ENCODE assay signal across 1 cellular context in the genomic region with DNA sequence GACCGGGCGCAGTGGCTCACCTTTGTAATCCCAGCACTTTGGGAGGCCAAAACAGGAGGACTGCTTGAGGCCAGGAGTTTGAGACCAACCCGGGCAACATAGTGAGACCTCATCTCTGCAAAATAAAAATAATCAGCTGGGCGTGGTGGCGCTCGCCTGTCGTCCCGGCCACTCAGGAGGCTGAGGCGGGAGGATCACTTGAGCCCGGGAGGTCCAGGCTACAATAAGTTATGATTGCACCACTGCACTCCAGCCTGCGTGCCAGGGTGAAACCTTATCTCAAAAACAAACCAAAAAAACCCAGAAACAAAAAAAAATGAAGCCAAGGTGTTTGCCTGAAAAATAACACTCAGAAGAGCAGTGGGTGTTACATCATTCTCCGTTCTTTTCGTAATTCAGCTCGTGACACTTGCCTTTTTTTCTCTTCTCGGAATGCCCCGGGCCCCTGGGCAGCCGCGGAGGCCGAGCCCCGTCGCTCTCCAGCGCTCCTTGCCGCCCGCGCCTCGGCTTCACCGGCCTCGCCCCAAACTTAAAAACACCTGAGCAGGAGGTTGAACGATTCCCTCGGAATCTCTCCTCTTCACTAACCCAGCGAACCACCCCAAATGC.
TF ChIP-seq lines count a peak whose summit lies in the region.

No MANE protein-coding gene starts in this region.

TF ChIP-seq in HepG2, 621 proteins besides CTCF, POLR2A, EP300 and RAD21 (continued from another document and continues in another):
- TF ChIP-seq FOXC1 (CRISPR knock-in tag; IDR thresholded peaks at IDR 0.05; ENCODE audit: borderline replicate concordance) (no peak), TMF1 (CRISPR knock-in tag; IDR thresholded peaks at IDR 0.05; ENCODE audit: low read depth) (no peak), ZNF337 (CRISPR knock-in tag; IDR thresholded peaks at IDR 0.05; ENCODE audit: borderline replicate concordance, low read depth) (0 out of 2 replicates have a peak, but pooled peaks have one; percentile 8), MBD4 (IDR thresholded peaks at IDR 0.05; ENCODE audit: borderline replicate concordance, low read length) (0 out of 2 replicates have a peak, but pooled peaks have one; percentile 16), ZNF446 (CRISPR knock-in tag; IDR thresholded peaks at IDR 0.05) (no peak), ZNF549 (CRISPR knock-in tag; IDR thresholded peaks at IDR 0.05) (no peak), ZFP90 (CRISPR knock-in tag; IDR thresholded peaks at IDR 0.05; ENCODE audit: borderline replicate concordance) (peak; percentile 15; the same call in 1 of the 2 replicates), FOXA3 (CRISPR knock-in tag; IDR thresholded peaks at IDR 0.05) (0 out of 2 replicates have a peak, but pooled peaks have one; percentile 13), ZNF124 (CRISPR knock-in tag; IDR thresholded peaks at IDR 0.05) (no peak), ZNF296 (CRISPR knock-in tag; conservative IDR thresholded peaks at IDR 0.05) (no peak), SRSF1 (optimal IDR thresholded peaks at IDR 0.05; ENCODE audit: low read depth, low read length) (peak; percentile 21), PRMT3 (CRISPR knock-in tag; IDR thresholded peaks at IDR 0.05; ENCODE audit: borderline replicate concordance, low read depth) (no peak), RFXAP (CRISPR knock-in tag; IDR thresholded peaks at IDR 0.05; ENCODE audit: borderline replicate concordance) (no peak), PHF8 (CRISPR knock-in tag; IDR thresholded peaks at IDR 0.05) (no peak), ZFYVE20 (CRISPR knock-in tag; IDR thresholded peaks at IDR 0.05; ENCODE audit: borderline replicate concordance, low read depth) (no peak), RARG (CRISPR knock-in tag; IDR thresholded peaks at IDR 0.05; ENCODE audit: low read depth) (no peak), ZNF253 (CRISPR knock-in tag; IDR thresholded peaks at IDR 0.05; ENCODE audit: borderline replicate concordance) (0 out of 2 replicates have a peak, but pooled peaks have one; percentile 16), SOX6 (IDR thresholded peaks at IDR 0.05) (no peak), SOX6 (CRISPR knock-in tag; IDR thresholded peaks at IDR 0.05) (no peak), CCDC6 (CRISPR knock-in tag; IDR thresholded peaks at IDR 0.05) (peak; percentile 24; the same call in 1 of the 2 replicates), ZNF230 (CRISPR knock-in tag; IDR thresholded peaks at IDR 0.05) (no peak), EEA1 (CRISPR knock-in tag; IDR thresholded peaks at IDR 0.05; ENCODE audit: borderline replicate concordance) (no peak), SKI (IDR thresholded peaks at IDR 0.05; ENCODE audit: partially characterized antibody) (no peak), DR1 (CRISPR knock-in tag; IDR thresholded peaks at IDR 0.05) (no peak), ZNF333 (CRISPR knock-in tag; IDR thresholded peaks at IDR 0.05; ENCODE audit: borderline replicate concordance) (no peak), GZF1 (CRISPR knock-in tag; IDR thresholded peaks at IDR 0.05) (no peak), ZMYM4 (CRISPR knock-in tag; IDR thresholded peaks at IDR 0.05) (no peak), RBM22 (optimal IDR thresholded peaks at IDR 0.05; ENCODE audit: low read length) (no peak), NR2F6 (IDR thresholded peaks at IDR 0.05) (0 out of 2 replicates have a peak, but pooled peaks have one; percentile 13), NR2F6 (CRISPR knock-in tag; IDR thresholded peaks at IDR 0.05) (0 out of 2 replicates have a peak, but pooled peaks have one; percentile 8), ZBTB42 (CRISPR knock-in tag; IDR thresholded peaks at IDR 0.05) (0 out of 2 replicates have a peak, but pooled peaks have one; percentile 24), ZBTB8A (CRISPR knock-in tag; IDR thresholded peaks at IDR 0.05; ENCODE audit: borderline replicate concordance, low read depth) (no peak), ZNF776 (CRISPR knock-in tag; IDR thresholded peaks at IDR 0.05) (no peak), SCMH1 (CRISPR knock-in tag; IDR thresholded peaks at IDR 0.05; ENCODE audit: borderline replicate concordance) (no peak), NR2C2 (CRISPR knock-in tag; IDR thresholded peaks at IDR 0.05; ENCODE audit: borderline replicate concordance) (no peak), KDM1A (CRISPR knock-in tag; IDR thresholded peaks at IDR 0.05) (peak; percentile 83; the same call in 1 of the 2 replicates), ZNF782 (CRISPR knock-in tag; IDR thresholded peaks at IDR 0.05; ENCODE audit: borderline replicate concordance) (no peak; the same call in 1 of the 2 replicates), ZNF543 (CRISPR knock-in tag; IDR thresholded peaks at IDR 0.05) (no peak), MED1 (CRISPR knock-in tag; IDR thresholded peaks at IDR 0.05) (peak; percentile 37; the same call in 1 of the 2 replicates)
- TF ChIP-seq, protein P1, sequence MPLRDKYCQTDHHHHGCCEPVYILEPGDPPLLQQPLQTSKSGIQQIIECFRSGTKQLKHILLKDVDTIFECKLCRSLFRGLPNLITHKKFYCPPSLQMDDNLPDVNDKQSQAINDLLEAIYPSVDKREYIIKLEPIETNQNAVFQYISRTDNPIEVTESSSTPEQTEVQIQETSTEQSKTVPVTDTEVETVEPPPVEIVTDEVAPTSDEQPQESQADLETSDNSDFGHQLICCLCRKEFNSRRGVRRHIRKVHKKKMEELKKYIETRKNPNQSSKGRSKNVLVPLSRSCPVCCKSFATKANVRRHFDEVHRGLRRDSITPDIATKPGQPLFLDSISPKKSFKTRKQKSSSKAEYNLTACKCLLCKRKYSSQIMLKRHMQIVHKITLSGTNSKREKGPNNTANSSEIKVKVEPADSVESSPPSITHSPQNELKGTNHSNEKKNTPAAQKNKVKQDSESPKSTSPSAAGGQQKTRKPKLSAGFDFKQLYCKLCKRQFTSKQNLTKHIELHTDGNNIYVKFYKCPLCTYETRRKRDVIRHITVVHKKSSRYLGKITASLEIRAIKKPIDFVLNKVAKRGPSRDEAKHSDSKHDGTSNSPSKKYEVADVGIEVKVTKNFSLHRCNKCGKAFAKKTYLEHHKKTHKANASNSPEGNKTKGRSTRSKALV (CRISPR knock-in tag; IDR thresholded peaks at IDR 0.05) = 0 out of 2 replicates have a peak, but pooled peaks have one; percentile 10
- TF ChIP-seq, protein P2, sequence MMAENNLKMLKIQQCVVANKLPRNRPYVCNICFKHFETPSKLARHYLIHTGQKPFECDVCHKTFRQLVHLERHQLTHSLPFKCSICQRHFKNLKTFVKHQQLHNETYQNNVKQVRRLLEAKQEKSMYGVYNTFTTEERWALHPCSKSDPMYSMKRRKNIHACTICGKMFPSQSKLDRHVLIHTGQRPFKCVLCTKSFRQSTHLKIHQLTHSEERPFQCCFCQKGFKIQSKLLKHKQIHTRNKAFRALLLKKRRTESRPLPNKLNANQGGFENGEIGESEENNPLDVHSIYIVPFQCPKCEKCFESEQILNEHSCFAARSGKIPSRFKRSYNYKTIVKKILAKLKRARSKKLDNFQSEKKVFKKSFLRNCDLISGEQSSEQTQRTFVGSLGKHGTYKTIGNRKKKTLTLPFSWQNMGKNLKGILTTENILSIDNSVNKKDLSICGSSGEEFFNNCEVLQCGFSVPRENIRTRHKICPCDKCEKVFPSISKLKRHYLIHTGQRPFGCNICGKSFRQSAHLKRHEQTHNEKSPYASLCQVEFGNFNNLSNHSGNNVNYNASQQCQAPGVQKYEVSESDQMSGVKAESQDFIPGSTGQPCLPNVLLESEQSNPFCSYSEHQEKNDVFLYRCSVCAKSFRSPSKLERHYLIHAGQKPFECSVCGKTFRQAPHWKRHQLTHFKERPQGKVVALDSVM (CRISPR knock-in tag; IDR thresholded peaks at IDR 0.05) = peak; percentile 100
- TF ChIP-seq, protein P3, sequence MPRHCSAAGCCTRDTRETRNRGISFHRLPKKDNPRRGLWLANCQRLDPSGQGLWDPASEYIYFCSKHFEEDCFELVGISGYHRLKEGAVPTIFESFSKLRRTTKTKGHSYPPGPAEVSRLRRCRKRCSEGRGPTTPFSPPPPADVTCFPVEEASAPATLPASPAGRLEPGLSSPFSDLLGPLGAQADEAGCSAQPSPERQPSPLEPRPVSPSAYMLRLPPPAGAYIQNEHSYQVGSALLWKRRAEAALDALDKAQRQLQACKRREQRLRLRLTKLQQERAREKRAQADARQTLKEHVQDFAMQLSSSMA (CRISPR knock-in tag; IDR thresholded peaks at IDR 0.05) = no peak
- TF ChIP-seq, protein P4, sequence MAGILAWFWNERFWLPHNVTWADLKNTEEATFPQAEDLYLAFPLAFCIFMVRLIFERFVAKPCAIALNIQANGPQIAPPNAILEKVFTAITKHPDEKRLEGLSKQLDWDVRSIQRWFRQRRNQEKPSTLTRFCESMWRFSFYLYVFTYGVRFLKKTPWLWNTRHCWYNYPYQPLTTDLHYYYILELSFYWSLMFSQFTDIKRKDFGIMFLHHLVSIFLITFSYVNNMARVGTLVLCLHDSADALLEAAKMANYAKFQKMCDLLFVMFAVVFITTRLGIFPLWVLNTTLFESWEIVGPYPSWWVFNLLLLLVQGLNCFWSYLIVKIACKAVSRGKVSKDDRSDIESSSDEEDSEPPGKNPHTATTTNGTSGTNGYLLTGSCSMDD (CRISPR knock-in tag; IDR thresholded peaks at IDR 0.05) = no peak
- TF ChIP-seq, protein P5, sequence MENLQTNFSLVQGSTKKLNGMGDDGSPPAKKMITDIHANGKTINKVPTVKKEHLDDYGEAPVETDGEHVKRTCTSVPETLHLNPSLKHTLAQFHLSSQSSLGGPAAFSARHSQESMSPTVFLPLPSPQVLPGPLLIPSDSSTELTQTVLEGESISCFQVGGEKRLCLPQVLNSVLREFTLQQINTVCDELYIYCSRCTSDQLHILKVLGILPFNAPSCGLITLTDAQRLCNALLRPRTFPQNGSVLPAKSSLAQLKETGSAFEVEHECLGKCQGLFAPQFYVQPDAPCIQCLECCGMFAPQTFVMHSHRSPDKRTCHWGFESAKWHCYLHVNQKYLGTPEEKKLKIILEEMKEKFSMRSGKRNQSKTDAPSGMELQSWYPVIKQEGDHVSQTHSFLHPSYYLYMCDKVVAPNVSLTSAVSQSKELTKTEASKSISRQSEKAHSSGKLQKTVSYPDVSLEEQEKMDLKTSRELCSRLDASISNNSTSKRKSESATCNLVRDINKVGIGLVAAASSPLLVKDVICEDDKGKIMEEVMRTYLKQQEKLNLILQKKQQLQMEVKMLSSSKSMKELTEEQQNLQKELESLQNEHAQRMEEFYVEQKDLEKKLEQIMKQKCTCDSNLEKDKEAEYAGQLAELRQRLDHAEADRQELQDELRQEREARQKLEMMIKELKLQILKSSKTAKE (CRISPR knock-in tag; IDR thresholded peaks at IDR 0.05; ENCODE audit: borderline replicate concordance) = no peak
- TF ChIP-seq, protein P6, sequence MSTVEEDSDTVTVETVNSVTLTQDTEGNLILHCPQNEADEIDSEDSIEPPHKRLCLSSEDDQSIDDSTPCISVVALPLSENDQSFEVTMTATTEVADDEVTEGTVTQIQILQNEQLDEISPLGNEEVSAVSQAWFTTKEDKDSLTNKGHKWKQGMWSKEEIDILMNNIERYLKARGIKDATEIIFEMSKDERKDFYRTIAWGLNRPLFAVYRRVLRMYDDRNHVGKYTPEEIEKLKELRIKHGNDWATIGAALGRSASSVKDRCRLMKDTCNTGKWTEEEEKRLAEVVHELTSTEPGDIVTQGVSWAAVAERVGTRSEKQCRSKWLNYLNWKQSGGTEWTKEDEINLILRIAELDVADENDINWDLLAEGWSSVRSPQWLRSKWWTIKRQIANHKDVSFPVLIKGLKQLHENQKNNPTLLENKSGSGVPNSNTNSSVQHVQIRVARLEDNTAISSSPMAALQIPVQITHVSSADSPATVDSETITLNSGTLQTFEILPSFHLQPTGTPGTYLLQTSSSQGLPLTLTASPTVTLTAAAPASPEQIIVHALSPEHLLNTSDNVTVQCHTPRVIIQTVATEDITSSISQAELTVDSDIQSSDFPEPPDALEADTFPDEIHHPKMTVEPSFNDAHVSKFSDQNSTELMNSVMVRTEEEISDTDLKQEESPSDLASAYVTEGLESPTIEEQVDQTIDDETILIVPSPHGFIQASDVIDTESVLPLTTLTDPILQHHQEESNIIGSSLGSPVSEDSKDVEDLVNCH (CRISPR knock-in tag; IDR thresholded peaks at IDR 0.05) = no peak
- TF ChIP-seq, protein P7, sequence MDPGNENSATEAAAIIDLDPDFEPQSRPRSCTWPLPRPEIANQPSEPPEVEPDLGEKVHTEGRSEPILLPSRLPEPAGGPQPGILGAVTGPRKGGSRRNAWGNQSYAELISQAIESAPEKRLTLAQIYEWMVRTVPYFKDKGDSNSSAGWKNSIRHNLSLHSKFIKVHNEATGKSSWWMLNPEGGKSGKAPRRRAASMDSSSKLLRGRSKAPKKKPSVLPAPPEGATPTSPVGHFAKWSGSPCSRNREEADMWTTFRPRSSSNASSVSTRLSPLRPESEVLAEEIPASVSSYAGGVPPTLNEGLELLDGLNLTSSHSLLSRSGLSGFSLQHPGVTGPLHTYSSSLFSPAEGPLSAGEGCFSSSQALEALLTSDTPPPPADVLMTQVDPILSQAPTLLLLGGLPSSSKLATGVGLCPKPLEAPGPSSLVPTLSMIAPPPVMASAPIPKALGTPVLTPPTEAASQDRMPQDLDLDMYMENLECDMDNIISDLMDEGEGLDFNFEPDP (CRISPR knock-in tag; conservative IDR thresholded peaks at IDR 0.05) = no peak
- TF ChIP-seq, protein P8, sequence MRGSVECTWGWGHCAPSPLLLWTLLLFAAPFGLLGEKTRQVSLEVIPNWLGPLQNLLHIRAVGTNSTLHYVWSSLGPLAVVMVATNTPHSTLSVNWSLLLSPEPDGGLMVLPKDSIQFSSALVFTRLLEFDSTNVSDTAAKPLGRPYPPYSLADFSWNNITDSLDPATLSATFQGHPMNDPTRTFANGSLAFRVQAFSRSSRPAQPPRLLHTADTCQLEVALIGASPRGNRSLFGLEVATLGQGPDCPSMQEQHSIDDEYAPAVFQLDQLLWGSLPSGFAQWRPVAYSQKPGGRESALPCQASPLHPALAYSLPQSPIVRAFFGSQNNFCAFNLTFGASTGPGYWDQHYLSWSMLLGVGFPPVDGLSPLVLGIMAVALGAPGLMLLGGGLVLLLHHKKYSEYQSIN (CRISPR knock-in tag; IDR thresholded peaks at IDR 0.05; ENCODE audit: borderline replicate concordance) = no peak
- TF ChIP-seq, protein P9, sequence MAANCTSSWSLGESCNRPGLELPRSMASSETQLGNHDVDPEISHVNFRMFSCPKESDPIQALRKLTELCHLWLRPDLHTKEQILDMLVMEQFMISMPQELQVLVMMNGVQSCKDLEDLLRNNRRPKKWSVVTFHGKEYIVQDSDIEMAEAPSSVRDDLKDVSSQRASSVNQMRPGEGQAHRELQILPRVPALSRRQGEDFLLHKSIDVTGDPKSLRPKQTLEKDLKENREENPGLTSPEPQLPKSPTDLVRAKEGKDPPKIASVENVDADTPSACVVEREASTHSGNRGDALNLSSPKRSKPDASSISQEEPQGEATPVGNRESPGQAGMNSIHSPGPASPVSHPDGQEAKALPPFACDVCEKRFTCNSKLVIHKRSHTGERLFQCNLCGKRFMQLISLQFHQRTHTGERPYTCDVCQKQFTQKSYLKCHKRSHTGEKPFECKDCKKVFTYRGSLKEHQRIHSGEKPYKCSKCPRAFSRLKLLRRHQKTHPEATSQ (CRISPR knock-in tag; IDR thresholded peaks at IDR 0.05; ENCODE audit: borderline replicate concordance) = no peak; the same call in 1 of the 2 replicates
